1 cellular context compared by ENCODE assay signal in the genomic region with DNA sequence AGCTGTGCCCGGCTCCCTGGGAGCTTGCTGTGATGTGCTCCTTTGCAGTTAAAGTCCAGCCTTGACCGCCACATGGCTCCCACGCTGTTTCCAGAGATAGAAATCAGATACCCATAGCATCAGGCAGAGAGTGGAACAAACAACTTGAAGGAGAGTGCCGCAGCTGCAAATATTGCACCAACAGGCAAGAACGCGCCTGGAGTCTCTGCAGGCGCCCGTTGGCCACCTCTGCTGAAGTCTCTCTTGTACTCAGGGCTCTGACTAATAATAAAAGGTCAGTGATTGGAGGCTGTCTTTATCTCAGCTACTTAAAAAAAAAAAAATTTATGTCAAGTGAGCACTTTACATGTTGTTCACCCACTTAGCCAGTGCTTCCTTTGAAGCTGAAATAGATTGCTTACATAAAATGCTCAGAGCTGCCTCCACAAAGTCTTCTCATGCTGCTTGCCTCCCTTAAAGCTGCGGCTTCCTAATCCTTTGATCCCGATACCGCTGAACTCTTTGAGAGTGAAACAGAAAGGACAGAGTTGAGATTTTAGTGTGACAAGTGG.
TF ChIP-seq lines count a peak whose summit lies in the region.

No MANE protein-coding gene starts in this region.

TF ChIP-seq in GM23338, 12 proteins besides CTCF, POLR2A, EP300 and RAD21 (continued from another document):
- no peak for TF ChIP-seq NANOG (IDR thresholded peaks at IDR 0.05; ENCODE audit: borderline replicate concordance)
- TF ChIP-seq, protein P1, sequence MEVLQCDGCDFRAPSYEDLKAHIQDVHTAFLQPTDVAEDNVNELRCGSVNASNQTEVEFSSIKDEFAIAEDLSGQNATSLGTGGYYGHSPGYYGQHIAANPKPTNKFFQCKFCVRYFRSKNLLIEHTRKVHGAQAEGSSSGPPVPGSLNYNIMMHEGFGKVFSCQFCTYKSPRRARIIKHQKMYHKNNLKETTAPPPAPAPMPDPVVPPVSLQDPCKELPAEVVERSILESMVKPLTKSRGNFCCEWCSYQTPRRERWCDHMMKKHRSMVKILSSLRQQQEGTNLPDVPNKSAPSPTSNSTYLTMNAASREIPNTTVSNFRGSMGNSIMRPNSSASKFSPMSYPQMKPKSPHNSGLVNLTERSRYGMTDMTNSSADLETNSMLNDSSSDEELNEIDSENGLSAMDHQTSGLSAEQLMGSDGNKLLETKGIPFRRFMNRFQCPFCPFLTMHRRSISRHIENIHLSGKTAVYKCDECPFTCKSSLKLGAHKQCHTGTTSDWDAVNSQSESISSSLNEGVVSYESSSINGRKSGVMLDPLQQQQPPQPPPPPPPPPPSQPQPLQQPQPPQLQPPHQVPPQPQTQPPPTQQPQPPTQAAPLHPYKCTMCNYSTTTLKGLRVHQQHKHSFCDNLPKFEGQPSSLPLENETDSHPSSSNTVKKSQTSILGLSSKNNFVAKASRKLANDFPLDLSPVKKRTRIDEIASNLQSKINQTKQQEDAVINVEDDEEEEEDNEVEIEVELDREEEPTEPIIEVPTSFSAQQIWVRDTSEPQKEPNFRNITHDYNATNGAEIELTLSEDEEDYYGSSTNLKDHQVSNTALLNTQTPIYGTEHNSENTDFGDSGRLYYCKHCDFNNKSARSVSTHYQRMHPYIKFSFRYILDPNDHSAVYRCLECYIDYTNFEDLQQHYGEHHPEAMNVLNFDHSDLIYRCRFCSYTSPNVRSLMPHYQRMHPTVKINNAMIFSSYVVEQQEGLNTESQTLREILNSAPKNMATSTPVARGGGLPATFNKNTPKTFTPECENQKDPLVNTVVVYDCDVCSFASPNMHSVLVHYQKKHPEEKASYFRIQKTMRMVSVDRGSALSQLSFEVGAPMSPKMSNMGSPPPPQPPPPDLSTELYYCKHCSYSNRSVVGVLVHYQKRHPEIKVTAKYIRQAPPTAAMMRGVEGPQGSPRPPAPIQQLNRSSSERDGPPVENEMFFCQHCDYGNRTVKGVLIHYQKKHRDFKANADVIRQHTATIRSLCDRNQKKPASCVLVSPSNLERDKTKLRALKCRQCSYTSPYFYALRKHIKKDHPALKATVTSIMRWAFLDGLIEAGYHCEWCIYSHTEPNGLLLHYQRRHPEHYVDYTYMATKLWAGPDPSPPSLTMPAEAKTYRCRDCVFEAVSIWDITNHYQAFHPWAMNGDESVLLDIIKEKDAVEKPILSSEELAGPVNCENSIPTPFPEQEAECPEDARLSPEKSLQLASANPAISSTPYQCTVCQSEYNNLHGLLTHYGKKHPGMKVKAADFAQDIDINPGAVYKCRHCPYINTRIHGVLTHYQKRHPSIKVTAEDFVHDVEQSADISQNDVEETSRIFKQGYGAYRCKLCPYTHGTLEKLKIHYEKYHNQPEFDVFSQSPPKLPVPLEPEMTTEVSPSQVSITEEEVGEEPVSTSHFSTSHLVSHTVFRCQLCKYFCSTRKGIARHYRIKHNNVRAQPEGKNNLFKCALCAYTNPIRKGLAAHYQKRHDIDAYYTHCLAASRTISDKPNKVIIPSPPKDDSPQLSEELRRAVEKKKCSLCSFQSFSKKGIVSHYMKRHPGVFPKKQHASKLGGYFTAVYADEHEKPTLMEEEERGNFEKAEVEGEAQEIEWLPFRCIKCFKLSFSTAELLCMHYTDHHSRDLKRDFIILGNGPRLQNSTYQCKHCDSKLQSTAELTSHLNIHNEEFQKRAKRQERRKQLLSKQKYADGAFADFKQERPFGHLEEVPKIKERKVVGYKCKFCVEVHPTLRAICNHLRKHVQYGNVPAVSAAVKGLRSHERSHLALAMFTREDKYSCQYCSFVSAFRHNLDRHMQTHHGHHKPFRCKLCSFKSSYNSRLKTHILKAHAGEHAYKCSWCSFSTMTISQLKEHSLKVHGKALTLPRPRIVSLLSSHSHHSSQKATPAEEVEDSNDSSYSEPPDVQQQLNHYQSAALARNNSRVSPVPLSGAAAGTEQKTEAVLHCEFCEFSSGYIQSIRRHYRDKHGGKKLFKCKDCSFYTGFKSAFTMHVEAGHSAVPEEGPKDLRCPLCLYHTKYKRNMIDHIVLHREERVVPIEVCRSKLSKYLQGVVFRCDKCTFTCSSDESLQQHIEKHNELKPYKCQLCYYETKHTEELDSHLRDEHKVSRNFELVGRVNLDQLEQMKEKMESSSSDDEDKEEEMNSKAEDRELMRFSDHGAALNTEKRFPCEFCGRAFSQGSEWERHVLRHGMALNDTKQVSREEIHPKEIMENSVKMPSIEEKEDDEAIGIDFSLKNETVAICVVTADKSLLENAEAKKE (CRISPR knock-in tag; IDR thresholded peaks at IDR 0.05) = no peak
